Comparison of ENCODE assay signal across 9 cellular contexts in the genomic region with DNA sequence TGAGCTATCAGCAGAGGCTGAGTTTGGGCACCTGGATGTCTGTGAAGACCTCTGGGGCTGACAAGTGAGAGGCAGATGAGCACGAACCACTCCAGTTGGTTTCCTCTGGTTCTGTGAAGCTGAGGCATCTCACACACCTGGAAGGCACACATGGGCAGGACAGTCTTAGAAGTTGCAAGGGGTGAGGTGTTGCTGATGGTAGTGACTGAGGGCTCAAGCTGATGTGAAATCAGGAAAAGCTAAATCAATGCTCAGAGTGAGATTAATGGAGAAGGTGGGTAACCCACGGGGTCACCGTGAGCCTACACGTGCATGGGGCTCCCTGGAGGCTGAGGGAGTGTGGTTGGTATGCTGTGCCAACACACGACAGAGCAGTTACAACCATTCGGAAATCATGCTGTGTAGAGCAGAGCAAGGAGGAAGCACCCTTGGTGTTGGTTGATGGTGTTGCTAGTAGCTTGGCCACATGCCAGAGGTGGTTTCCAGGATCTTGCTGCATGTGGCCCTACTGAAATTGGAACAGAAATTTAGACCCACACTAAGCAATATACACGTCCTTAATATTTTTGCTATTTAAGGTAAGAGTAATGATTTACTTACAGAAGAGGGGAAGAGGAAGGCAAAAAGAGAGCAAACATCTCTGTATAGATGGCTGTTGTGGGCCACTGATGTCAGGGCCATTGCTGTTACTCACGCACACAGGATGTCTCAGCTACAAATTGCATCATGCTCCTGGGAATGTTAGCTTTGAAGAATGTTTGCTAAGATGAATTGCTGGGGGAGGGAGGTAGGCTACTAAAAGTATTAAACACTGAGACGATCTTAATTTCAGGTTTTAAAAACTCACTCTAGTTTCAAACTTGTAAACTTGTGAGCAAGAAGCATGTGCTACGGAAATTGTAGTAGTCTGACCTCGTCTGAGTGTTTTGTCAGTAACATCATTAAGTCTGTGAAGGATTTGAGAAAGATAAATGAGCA.
DNase-seq lines count a peak whose midpoint lies in the region; ATAC-seq and TF ChIP-seq lines count a peak whose summit lies in the region.
"Had no signal": no experiment of that assay in that cellular context is flagged by ENCODE, and none has a peak within 500 bp of the region (broad histone marks: within the 10 kb centered on the region; RNA-seq: fewer than 3 reads in every experiment).

No MANE protein-coding gene starts in this region.

- H3K9me2 ChIP-seq in GM23338 (ENCODE audit: insufficient read depth) (0 out of 2 replicates have a peak, but pooled peaks cover 5% of the 10 kb centered on the region), PC-3 (replicated peaks; ENCODE audit: low read length) (no peaks in the 10 kb centered on the region)

- H3K36me3 Mint-ChIP-seq in GM23338 (ENCODE audit: low read depth), result no peaks in the 10 kb centered on the region

- H3F3A ChIP-seq in GM23338 (replicated peaks; ENCODE audit: low read depth), result no peaks in the 10 kb centered on the region
- H3F3A ChIP-seq in PC-3 (ENCODE audit: low read length, unreplicated experiment), result no peaks in the 10 kb centered on the region

- H3K36me3 ChIP-seq in GM23338 (ENCODE audit: insufficient read depth), result no peaks in the 10 kb centered on the region
- H3K36me3 ChIP-seq in PC-3 (ENCODE audit: low read depth, low read length), result peaks cover 3% of the 10 kb centered on the region; the same call in 1 of the 2 replicates
- H3K36me3 ChIP-seq: SJCRH30 had no signal

- H3K9me3 ChIP-seq in PC-3 (ENCODE audit: low read length), result no peaks in the 10 kb centered on the region
- H3K9me3 ChIP-seq: SJCRH30 had no signal

- DNase-seq in GM04503 (ENCODE audit: low read depth) (peak; percentile 90), GM23338 (ENCODE audit: low spot score) (no peak), PC-3 (peak; percentile 87), foreskin fibroblast (peak; percentile 96), smooth muscle cell of the brain vasculature (ENCODE audit: low read depth, low spot score) (peak; percentile 69)
- no peak for DNase-seq in central memory CD4-positive, alpha-beta T cell

- intact Hi-C loops in PC-3 (cut with micrococcal nuclease), result no loop called here

- no peak overlapping the region for H3K27ac ChIP-seq in GM23338 (ENCODE audit: low read depth)
- peak overlapping the region; percentile 95 for H3K27ac ChIP-seq in PC-3 (ENCODE audit: low read length)
- H3K27ac ChIP-seq: SJCRH30 had no signal

- H3K79me2 ChIP-seq in GM23338 (replicated peaks; ENCODE audit: insufficient read depth), result no peaks in the 10 kb centered on the region
- H3K79me2 ChIP-seq in PC-3 (ENCODE audit: low read length), result no peaks in the 10 kb centered on the region

- no peaks in the 10 kb centered on the region for H4K20me1 ChIP-seq in GM23338 (replicated peaks; ENCODE audit: insufficient read depth)
- H4K20me1 ChIP-seq in PC-3 (ENCODE audit: low read length), result no peaks in the 10 kb centered on the region

- POLR2A ChIA-PET in PC-3 (lab: Charles Lee; ENCODE audit: unreplicated experiment), result no interaction called here

- H3K27me3 Mint-ChIP-seq in GM23338 (ENCODE audit: insufficient read depth, low read depth, poor library complexity), result peaks cover 2% of the 10 kb centered on the region

- H3K4me1 ChIP-seq in GM23338 (ENCODE audit: insufficient read depth) (no peaks in the 10 kb centered on the region), PC-3 (ENCODE audit: insufficient read depth, low read length) (peaks cover 45% of the 10 kb centered on the region)

- CTCF ChIA-PET in PC-3 (lab: Charles Lee), result no interaction called here

- peaks cover 23% of the 10 kb centered on the region for H3K4me1 Mint-ChIP-seq in GM23338

- no peaks in the 10 kb centered on the region for H3K9me3 Mint-ChIP-seq in GM23338

- H3K4me2 ChIP-seq in GM23338 (no peak overlapping the region), PC-3 (ENCODE audit: low read length) (peak overlapping the region; percentile 62)

- peak overlapping the region; percentile 66 for H3K9ac ChIP-seq in PC-3 (ENCODE audit: low read length)

- TF ChIP-seq CTCF in GM23338 (conservative IDR thresholded peaks at IDR 0.05; ENCODE audit: low read depth in 2 of 2), result no peak
- no peak for TF ChIP-seq CTCF in PC-3 (conservative IDR thresholded peaks at IDR 0.05; ENCODE audit: low read depth, low read length)
- TF ChIP-seq CTCF in foreskin fibroblast (IDR thresholded peaks at IDR 0.05; ENCODE audit: low read depth, low read length), result no peak

- H3K4me3 ChIP-seq in GM23338 (no peak overlapping the region), PC-3 (ENCODE audit: low read length) (no peak overlapping the region), foreskin fibroblast (ENCODE audit: low read depth in 1 of 2, low read length in 2 of 2) (no peak overlapping the region)
- H3K4me3 ChIP-seq: SJCRH30 had no signal

- ATAC-seq in GM23338 (no peak), PC-3 (peak; percentile 80), HG03521 (IDR thresholded peaks at IDR 0.05; ENCODE audit: unreplicated experiment) (no peak), GM21529 (IDR thresholded peaks at IDR 0.05; ENCODE audit: unreplicated experiment) (no peak)

- 0 out of 2 replicates have a peak overlapping the region, but pooled peaks have one; percentile 3 for H2AFZ ChIP-seq in GM23338
- H2AFZ ChIP-seq in PC-3 (ENCODE audit: low read length), result no peak overlapping the region; the same call in 1 of the 2 replicates

- TSS peak; percentile 35 for BruUV-seq in PC-3 (replicated peaks; lab: Mats Ljungman, UMichigan)

- H3K27me3 ChIP-seq in GM23338 (ENCODE audit: insufficient read depth) (no peaks in the 10 kb centered on the region), PC-3 (ENCODE audit: low read length) (no peaks in the 10 kb centered on the region)
- H3K27me3 ChIP-seq: SJCRH30 had no signal

- no peak overlapping the region for H3K27ac Mint-ChIP-seq in GM23338

- no peak overlapping the region for H3K4me3 Mint-ChIP-seq in GM23338

TF ChIP-seq in GM23338, 12 proteins besides CTCF, POLR2A, EP300 and RAD21 (continues in another document):
- TF ChIP-seq STAT1 (IDR thresholded peaks at IDR 0.05; ENCODE audit: unreplicated experiment) (no peak), JUNB (IDR thresholded peaks at IDR 0.05; ENCODE audit: unreplicated experiment) (no peak), ZNF331 (CRISPR knock-in tag; IDR thresholded peaks at IDR 0.05; ENCODE audit: low read depth) (no peak), CREB1 (CRISPR knock-in tag; IDR thresholded peaks at IDR 0.05; ENCODE audit: low read depth) (no peak), NANOG (IDR thresholded peaks at IDR 0.05; ENCODE audit: borderline replicate concordance) (no peak), EZH2 (IDR thresholded peaks at IDR 0.05; ENCODE audit: low read depth, unreplicated experiment) (no peak), POLR2AphosphoS5 (IDR thresholded peaks at IDR 0.05; ENCODE audit: low read depth) (no peak), ZNF114 (CRISPR knock-in tag; IDR thresholded peaks at IDR 0.05) (no peak)
- TF ChIP-seq, protein P1, sequence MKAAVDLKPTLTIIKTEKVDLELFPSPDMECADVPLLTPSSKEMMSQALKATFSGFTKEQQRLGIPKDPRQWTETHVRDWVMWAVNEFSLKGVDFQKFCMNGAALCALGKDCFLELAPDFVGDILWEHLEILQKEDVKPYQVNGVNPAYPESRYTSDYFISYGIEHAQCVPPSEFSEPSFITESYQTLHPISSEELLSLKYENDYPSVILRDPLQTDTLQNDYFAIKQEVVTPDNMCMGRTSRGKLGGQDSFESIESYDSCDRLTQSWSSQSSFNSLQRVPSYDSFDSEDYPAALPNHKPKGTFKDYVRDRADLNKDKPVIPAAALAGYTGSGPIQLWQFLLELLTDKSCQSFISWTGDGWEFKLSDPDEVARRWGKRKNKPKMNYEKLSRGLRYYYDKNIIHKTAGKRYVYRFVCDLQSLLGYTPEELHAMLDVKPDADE (IDR thresholded peaks at IDR 0.05), result no peak
- TF ChIP-seq, protein P2, sequence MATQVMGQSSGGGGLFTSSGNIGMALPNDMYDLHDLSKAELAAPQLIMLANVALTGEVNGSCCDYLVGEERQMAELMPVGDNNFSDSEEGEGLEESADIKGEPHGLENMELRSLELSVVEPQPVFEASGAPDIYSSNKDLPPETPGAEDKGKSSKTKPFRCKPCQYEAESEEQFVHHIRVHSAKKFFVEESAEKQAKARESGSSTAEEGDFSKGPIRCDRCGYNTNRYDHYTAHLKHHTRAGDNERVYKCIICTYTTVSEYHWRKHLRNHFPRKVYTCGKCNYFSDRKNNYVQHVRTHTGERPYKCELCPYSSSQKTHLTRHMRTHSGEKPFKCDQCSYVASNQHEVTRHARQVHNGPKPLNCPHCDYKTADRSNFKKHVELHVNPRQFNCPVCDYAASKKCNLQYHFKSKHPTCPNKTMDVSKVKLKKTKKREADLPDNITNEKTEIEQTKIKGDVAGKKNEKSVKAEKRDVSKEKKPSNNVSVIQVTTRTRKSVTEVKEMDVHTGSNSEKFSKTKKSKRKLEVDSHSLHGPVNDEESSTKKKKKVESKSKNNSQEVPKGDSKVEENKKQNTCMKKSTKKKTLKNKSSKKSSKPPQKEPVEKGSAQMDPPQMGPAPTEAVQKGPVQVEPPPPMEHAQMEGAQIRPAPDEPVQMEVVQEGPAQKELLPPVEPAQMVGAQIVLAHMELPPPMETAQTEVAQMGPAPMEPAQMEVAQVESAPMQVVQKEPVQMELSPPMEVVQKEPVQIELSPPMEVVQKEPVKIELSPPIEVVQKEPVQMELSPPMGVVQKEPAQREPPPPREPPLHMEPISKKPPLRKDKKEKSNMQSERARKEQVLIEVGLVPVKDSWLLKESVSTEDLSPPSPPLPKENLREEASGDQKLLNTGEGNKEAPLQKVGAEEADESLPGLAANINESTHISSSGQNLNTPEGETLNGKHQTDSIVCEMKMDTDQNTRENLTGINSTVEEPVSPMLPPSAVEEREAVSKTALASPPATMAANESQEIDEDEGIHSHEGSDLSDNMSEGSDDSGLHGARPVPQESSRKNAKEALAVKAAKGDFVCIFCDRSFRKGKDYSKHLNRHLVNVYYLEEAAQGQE (IDR thresholded peaks at IDR 0.05; ENCODE audit: unreplicated experiment), result no peak

Comparison
In these comparisons a context has a peak if more than half of its experiments do, and no peak if none do; other contexts are left out.
1. DNase-seq: peak in GM04503 (single experiment), PC-3 (single experiment), foreskin fibroblast (2 of 2) and smooth muscle cell of the brain vasculature (single experiment); none in GM23338 (single experiment) and central memory CD4-positive, alpha-beta T cell (single experiment).